In genomic region chr12:104596128-104596799, GRCh38 we compare ENCODE assay signal across 10 cellular contexts.
A peak's percentile ranks its signal among the peaks of the same experiment; 100 is the strongest.
DNase-seq lines count a peak whose midpoint lies in the region; ATAC-seq and TF ChIP-seq lines count a peak whose summit lies in the region.
"Had no signal": no experiment of that assay in that cellular context is flagged by ENCODE, and none has a peak within 500 bp of the region (broad histone marks: within the 10 kb centered on the region; RNA-seq: fewer than 3 reads in every experiment).

No MANE protein-coding gene starts in this region.

- intact Hi-C loops in HCT116 (cut with micrococcal nuclease) (no loop called here), left ventricle myocardium superior (cut with micrococcal nuclease) (no loop called here)

- no peak overlapping the region for H3K27ac ChIP-seq in HCT116 (ENCODE audit: low read depth, low read length)

- POLR2A ChIA-PET in HCT116 (lab: Charles Lee): no interaction called here
- POLR2A ChIA-PET in WTC11 (lab: Charles Lee): no interaction called here

- H3K27ac Mint-ChIP-seq in WTC11: peak overlapping the region; percentile 21; the same call in 1 of the 2 replicates
- H3K27ac Mint-ChIP-seq: T-helper 1 cell treated with Interleukin-12 subunit alpha and Interleukin-12 subunit beta and Interleukin-4 antibody, amounts not matched to agents 30 μg/mL and 1 μg/mL, for 36 hours had no signal

- no peak for TF ChIP-seq POLR2A in HCT116 (IDR thresholded peaks at IDR 0.05; ENCODE audit: borderline replicate concordance, extremely low read depth, insufficient read depth, insufficient read length)

- H4K20me1 ChIP-seq in HCT116 (ENCODE audit: insufficient read depth): no peaks in the 10 kb centered on the region

- H3K9me3 ChIP-seq in HCT116 (ENCODE audit: control insufficient read depth in 1 of 2, insufficient read depth in 1 of 2, low read depth in 1 of 2, low read length in 2 of 2): no peaks in the 10 kb centered on the region

- no peaks in the 10 kb centered on the region for H3K27me3 Mint-ChIP-seq in WTC11 (ENCODE audit: low read depth)

- H3K4me2 ChIP-seq in HCT116 (ENCODE audit: low read length): peak overlapping the region; percentile 53; the same call in 1 of the 2 replicates

- H2AFZ ChIP-seq in HCT116 (ENCODE audit: low read depth, low read length, poor library complexity, severe bottlenecking): no peak overlapping the region

- no peaks in the 10 kb centered on the region for H3K27me3 ChIP-seq in HCT116 (ENCODE audit: insufficient read depth, low read length)

- H3K9ac ChIP-seq in HCT116 (ENCODE audit: low read length): no peak overlapping the region

- H3K4me1 Mint-ChIP-seq in WTC11: peaks cover 38% of the 10 kb centered on the region

- no peaks in the 10 kb centered on the region for H3K79me2 ChIP-seq in HCT116 (ENCODE audit: insufficient read depth, low read length)

- no peak for TF ChIP-seq RAD21 in HCT116 (IDR thresholded peaks at IDR 0.05; ENCODE audit: low read depth)

- no peak overlapping the region for H3K4me3 Mint-ChIP-seq in WTC11
- H3K4me3 Mint-ChIP-seq: T-helper 1 cell treated with Interleukin-12 subunit alpha and Interleukin-12 subunit beta and Interleukin-4 antibody, amounts not matched to agents 30 μg/mL and 1 μg/mL, for 36 hours had no signal

- no peaks in the 10 kb centered on the region for H3K9me2 ChIP-seq in HCT116 (ENCODE audit: insufficient read depth)

- no peaks in the 10 kb centered on the region for H3K36me3 Mint-ChIP-seq in WTC11

- CTCF ChIA-PET in HCT116 (lab: Charles Lee) (no interaction called here), WTC11 (lab: Charles Lee) (interaction anchor here (1.2 kb wide), 1 partner anchor 214 kb away, joined by 3 read pairs; no protein-coding TSS in a partner anchor)

- no peak overlapping the region for H3K4me3 ChIP-seq in HCT116 (replicated peaks in 1 of 2; ENCODE audit: low read depth in 1 of 2, low read length in 2 of 2)

- RAD21 ChIA-PET in HCT116 (lab: Charles Lee; ENCODE audit: low non-redundant PET in 1 of 2, low total read pairs in 2 of 2, uncharacterized antibody in 2 of 2, unreplicated experiment in 2 of 2): no interaction called here

- no TSS peak for BruUV-seq in HCT116 (replicated peaks; lab: Mats Ljungman, UMichigan)

- peaks cover 15 to 49% of the 10 kb centered on the region in 2 experiments for H3K4me1 ChIP-seq in HCT116 (ENCODE audit: control insufficient read depth in 1 of 2, insufficient read depth in 2 of 2, low read length in 2 of 2)

- TF ChIP-seq CTCF in HCT116 (IDR thresholded peaks at IDR 0.05 in 2 of 3, conservative IDR thresholded peaks at IDR 0.05 in 1 of 3; ENCODE audit: borderline replicate concordance in 1 of 3, insufficient read depth in 1 of 3, low read depth in 2 of 3, low read length in 2 of 3) (no peak), WTC11 (IDR thresholded peaks at IDR 0.05) (no peak)

- H3K36me3 ChIP-seq in HCT116 (ENCODE audit: control insufficient read depth in 1 of 2, insufficient read depth in 2 of 2, low read length in 2 of 2): no peaks in the 10 kb centered on the region

- DNase-seq in HCT116 (ENCODE audit: low read depth, low spot score): no peak
- no peak for DNase-seq in WTC11 (ENCODE audit: low spot score)
- peak; percentile 36 for DNase-seq in left ventricle myocardium superior
- peak; percentile 56 for DNase-seq in superior temporal gyrus (ENCODE audit: extremely low spot score)
- no peak for DNase-seq in activated T-cell treated with anti-CD3 and anti-CD28 coated beads, Interleukin-2, amount 50 U/mL, for 1 hour
- DNase-seq in NCI-H2227 treated with DMSO at 0.1 percent for 48 hours (lab: John Stamatoyannopoulos, UW): no peak
- no peak for DNase-seq in activated CD4-positive, alpha-beta T cell treated with anti-CD3 and anti-CD28 coated beads for 4 hours
- DNase-seq: NCI-H1436 treated with DMSO at 0.1 percent for 48 hours had no signal

- H3K9me3 Mint-ChIP-seq in WTC11: no peaks in the 10 kb centered on the region
- H3K9me3 Mint-ChIP-seq: T-helper 1 cell treated with Interleukin-12 subunit alpha and Interleukin-12 subunit beta and Interleukin-4 antibody, amounts not matched to agents 30 μg/mL and 1 μg/mL, for 36 hours had no signal

- ATAC-seq in HCT116 (no peak), WTC11 (no peak), left ventricle myocardium superior (peak; percentile 91), HG03097 (IDR thresholded peaks at IDR 0.05; ENCODE audit: low FRiP score, unreplicated experiment) (no peak)

TF ChIP-seq in HCT116, 20 proteins besides CTCF, POLR2A, EP300 and RAD21 (continues in another document):
- TF ChIP-seq ELF1 (IDR thresholded peaks at IDR 0.05; ENCODE audit: borderline replicate concordance, low read depth): no peak
- no peak for TF ChIP-seq EGR1 (IDR thresholded peaks at IDR 0.05; ENCODE audit: low read depth)
- TF ChIP-seq SRF (IDR thresholded peaks at IDR 0.05; ENCODE audit: low read depth): no peak
- TF ChIP-seq TCF7L2 (IDR thresholded peaks at IDR 0.05; ENCODE audit: borderline replicate concordance, extremely low read depth, insufficient read depth, insufficient read length): no peak
- TF ChIP-seq CEBPB (IDR thresholded peaks at IDR 0.05; ENCODE audit: low read depth): no peak
- TF ChIP-seq EZH2 (IDR thresholded peaks at IDR 0.05): no peak
- TF ChIP-seq JUND (IDR thresholded peaks at IDR 0.05): no peak
- no peak for TF ChIP-seq ZNF274 (IDR thresholded peaks at IDR 0.05; ENCODE audit: low read depth, low read length)
- TF ChIP-seq, protein P1, sequence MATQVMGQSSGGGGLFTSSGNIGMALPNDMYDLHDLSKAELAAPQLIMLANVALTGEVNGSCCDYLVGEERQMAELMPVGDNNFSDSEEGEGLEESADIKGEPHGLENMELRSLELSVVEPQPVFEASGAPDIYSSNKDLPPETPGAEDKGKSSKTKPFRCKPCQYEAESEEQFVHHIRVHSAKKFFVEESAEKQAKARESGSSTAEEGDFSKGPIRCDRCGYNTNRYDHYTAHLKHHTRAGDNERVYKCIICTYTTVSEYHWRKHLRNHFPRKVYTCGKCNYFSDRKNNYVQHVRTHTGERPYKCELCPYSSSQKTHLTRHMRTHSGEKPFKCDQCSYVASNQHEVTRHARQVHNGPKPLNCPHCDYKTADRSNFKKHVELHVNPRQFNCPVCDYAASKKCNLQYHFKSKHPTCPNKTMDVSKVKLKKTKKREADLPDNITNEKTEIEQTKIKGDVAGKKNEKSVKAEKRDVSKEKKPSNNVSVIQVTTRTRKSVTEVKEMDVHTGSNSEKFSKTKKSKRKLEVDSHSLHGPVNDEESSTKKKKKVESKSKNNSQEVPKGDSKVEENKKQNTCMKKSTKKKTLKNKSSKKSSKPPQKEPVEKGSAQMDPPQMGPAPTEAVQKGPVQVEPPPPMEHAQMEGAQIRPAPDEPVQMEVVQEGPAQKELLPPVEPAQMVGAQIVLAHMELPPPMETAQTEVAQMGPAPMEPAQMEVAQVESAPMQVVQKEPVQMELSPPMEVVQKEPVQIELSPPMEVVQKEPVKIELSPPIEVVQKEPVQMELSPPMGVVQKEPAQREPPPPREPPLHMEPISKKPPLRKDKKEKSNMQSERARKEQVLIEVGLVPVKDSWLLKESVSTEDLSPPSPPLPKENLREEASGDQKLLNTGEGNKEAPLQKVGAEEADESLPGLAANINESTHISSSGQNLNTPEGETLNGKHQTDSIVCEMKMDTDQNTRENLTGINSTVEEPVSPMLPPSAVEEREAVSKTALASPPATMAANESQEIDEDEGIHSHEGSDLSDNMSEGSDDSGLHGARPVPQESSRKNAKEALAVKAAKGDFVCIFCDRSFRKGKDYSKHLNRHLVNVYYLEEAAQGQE (IDR thresholded peaks at IDR 0.05; ENCODE audit: low read depth): no peak

TF ChIP-seq in WTC11, 78 proteins besides CTCF, POLR2A, EP300 and RAD21 (continues in another document):
- TF ChIP-seq ZBTB21 (CRISPR knock-in tag; IDR thresholded peaks at IDR 0.05; ENCODE audit: borderline replicate concordance) (no peak), TCF7 (CRISPR knock-in tag; IDR thresholded peaks at IDR 0.05; ENCODE audit: low read depth) (no peak), ETV6 (CRISPR knock-in tag; IDR thresholded peaks at IDR 0.05) (no peak), SMAD4 (CRISPR knock-in tag; IDR thresholded peaks at IDR 0.05) (no peak), CREM (CRISPR knock-in tag; IDR thresholded peaks at IDR 0.05) (no peak), FOXP4 (CRISPR knock-in tag; IDR thresholded peaks at IDR 0.05) (no peak), GABPB1 (CRISPR knock-in tag; IDR thresholded peaks at IDR 0.05) (no peak)

Comparison
In these comparisons a context has a peak if more than half of its experiments do, and no peak if none do; other contexts are left out.
1. DNase-seq: peak in left ventricle myocardium superior (single experiment) and superior temporal gyrus (single experiment); none in HCT116 (single experiment), WTC11 (single experiment), activated T-cell treated with anti-CD3 and anti-CD28 coated beads, Interleukin-2, amount 50 U/mL, for 1 hour (single experiment), NCI-H2227 treated with DMSO at 0.1 percent for 48 hours (single experiment) and activated CD4-positive, alpha-beta T cell treated with anti-CD3 and anti-CD28 coated beads for 4 hours (0 of 2).